Comparison of ENCODE assay signal across 18 cellular contexts in genomic region chr4:8422786-8423185, GRCh38. TPM values are rescaled to one million over a fixed set of nuclear protein-coding genes. Genes with fewer than 3 reads are reported as not detected.
DNase-seq lines count a peak whose midpoint lies in the region; ATAC-seq and TF ChIP-seq lines count a peak whose summit lies in the region.
"Had no signal": no experiment of that assay in that cellular context is flagged by ENCODE, and none has a peak within 500 bp of the region (broad histone marks: within the 10 kb centered on the region; RNA-seq: fewer than 3 reads in every experiment).

No MANE protein-coding gene starts in this region.

- H3K4me1 Mint-ChIP-seq in natural killer cell treated with Interleukin-12 subunit alpha and Interleukin-12 subunit beta and Interleukin-15 and Interleukin-18, amount 100 ng/mL, for 72 hours (ENCODE audit: low read depth in 2 of 2): peaks cover 17 to 38% of the 10 kb centered on the region in 2 donors
- peaks cover 11 to 18% of the 10 kb centered on the region in 2 donors for H3K4me1 Mint-ChIP-seq in natural killer cell

- no peak overlapping the region for H4K91ac ChIP-seq in trophoblast cell (ENCODE audit: low read depth, low read length)

- no peak overlapping the region for H3K27ac Mint-ChIP-seq in natural killer cell treated with Interleukin-12 subunit alpha and Interleukin-12 subunit beta and Interleukin-15 and Interleukin-18, amount 100 ng/mL, for 72 hours
- H3K27ac Mint-ChIP-seq in natural killer cell: no peak overlapping the region
- H3K27ac Mint-ChIP-seq: CD4-positive, alpha-beta T cell had no signal

- intact Hi-C loops in natural killer cell (cut with micrococcal nuclease): no loop called here
- intact Hi-C loops in spleen (cut with DNase I; ENCODE audit: low total_unique reads): no loop called here

- H3K9ac ChIP-seq in trophoblast cell (ENCODE audit: low read length): no peak overlapping the region
- H3K9ac ChIP-seq: GM23248 had no signal

- no peak overlapping the region for H2AFZ ChIP-seq in trophoblast cell (ENCODE audit: insufficient read depth, low read length, poor library complexity)
- H2AFZ ChIP-seq: GM23248 had no signal

- ATAC-seq in natural killer cell treated with Interleukin-12 subunit alpha and Interleukin-12 subunit beta and Interleukin-15 and Interleukin-18, amount 100 ng/mL, for 72 hours: no peak
- ATAC-seq in natural killer cell: no peak
- ATAC-seq in HG03175 (IDR thresholded peaks at IDR 0.05; ENCODE audit: unreplicated experiment): no peak

- peaks cover 2% of the 10 kb centered on the region for H3K79me2 ChIP-seq in trophoblast cell (ENCODE audit: control insufficient read depth, insufficient read depth, low read length, poor library complexity)

- H3K79me1 ChIP-seq in trophoblast cell (ENCODE audit: low read length): peaks cover 11% of the 10 kb centered on the region

- H3K4me2 ChIP-seq in trophoblast cell (ENCODE audit: low read length): no peak overlapping the region

- no peak overlapping the region for H3K14ac ChIP-seq in trophoblast cell (ENCODE audit: low read length)

- H3K27me3 Mint-ChIP-seq in natural killer cell treated with Interleukin-12 subunit alpha and Interleukin-12 subunit beta and Interleukin-15 and Interleukin-18, amount 100 ng/mL, for 72 hours: no peaks in the 10 kb centered on the region
- H3K27me3 Mint-ChIP-seq in natural killer cell (ENCODE audit: low read depth in 2 of 2): no peaks in the 10 kb centered on the region
- H3K27me3 Mint-ChIP-seq: CD4-positive, alpha-beta T cell had no signal

- peak; percentile 18 for DNase-seq in natural killer cell treated with Interleukin-12 subunit alpha and Interleukin-12 subunit beta and Interleukin-15 and Interleukin-18, amount 100 ng/mL, for 72 hours (ENCODE audit: low spot score)
- DNase-seq in natural killer cell (no peak), trophoblast cell (peak; percentile 79 to 85), spleen (no peak)
- DNase-seq in activated effector memory CD4-positive, alpha-beta T cell treated with anti-CD3 and anti-CD28 coated beads, Interleukin-2, amount 50 U/mL, for 16 hours: no peak
- DNase-seq: ACHN; BE2C; C1 segment of cervical spinal cord; CD4-positive, alpha-beta T cell; DMS153; DMS79; GDM1; GM23248; IMR-90 had no signal

- no peak overlapping the region for H3K23ac ChIP-seq in trophoblast cell (ENCODE audit: low read length)

- no peak overlapping the region for H2BK120ac ChIP-seq in trophoblast cell (ENCODE audit: insufficient read depth, low read length, poor library complexity)

- H2BK5ac ChIP-seq in trophoblast cell (ENCODE audit: low read depth, low read length, poor library complexity): no peak overlapping the region

- H3K4me3 ChIP-seq in trophoblast cell (ENCODE audit: low read depth, low read length) (no peak overlapping the region), spleen (no peak overlapping the region)
- H3K4me3 ChIP-seq: GM23248, HAP-1 had no signal

- no peak for TF ChIP-seq POLR2A in spleen (IDR thresholded peaks at IDR 0.05)

- no peak overlapping the region for H3K18ac ChIP-seq in trophoblast cell (ENCODE audit: low read length)

- no peak overlapping the region for H3K4ac ChIP-seq in trophoblast cell (ENCODE audit: low read depth, low read length)

- H3K27me3 ChIP-seq in trophoblast cell (ENCODE audit: insufficient read depth, low read length): no peaks in the 10 kb centered on the region
- no peaks in the 10 kb centered on the region for H3K27me3 ChIP-seq in spleen (replicated peaks in 1 of 7)
- H3K27me3 ChIP-seq: BE2C had no signal

- H2BK12ac ChIP-seq in trophoblast cell (ENCODE audit: low read length): no peak overlapping the region

- no CpG with 5 or more reads among the region's 5 CpGs for WGBS in trophoblast cell (ENCODE audit: extremely low coverage, insufficient coverage, insufficient read length)
- WGBS in spleen, 5 donors: 90 to 95% (median 95%) methylated on average over 3 to 5 of the region's 5 CpGs

- no peaks in the 10 kb centered on the region for H3K9me3 ChIP-seq in trophoblast cell (ENCODE audit: insufficient read depth, low read depth, low read length)
- no peaks in the 10 kb centered on the region for H3K9me3 ChIP-seq in spleen
- H3K9me3 ChIP-seq: BE2C, Caco-2, HAP-1 had no signal

- peaks cover 20 to 22% of the 10 kb centered on the region in 2 experiments for H3K4me1 ChIP-seq in trophoblast cell (ENCODE audit: control insufficient read depth in 1 of 2, insufficient read depth in 2 of 2, low read length in 2 of 2)
- peaks cover 5 to 36% (median 17%) of the 10 kb centered on the region in 6 donors for H3K4me1 ChIP-seq in spleen
- H3K4me1 ChIP-seq: BE2C, HAP-1 had no signal

- no peak overlapping the region for H4K12ac ChIP-seq in trophoblast cell (ENCODE audit: low read depth, low read length)

- H3K27ac ChIP-seq in VCaP (peak overlapping the region; percentile 76), trophoblast cell (ENCODE audit: low read depth, low read length) (peak overlapping the region; percentile 29), spleen (no peak overlapping the region)
- H3K27ac ChIP-seq: GM23248 had no signal

- TF ChIP-seq CTCF in natural killer cell (IDR thresholded peaks at IDR 0.05): no peak
- no peak for TF ChIP-seq CTCF in VCaP (conservative IDR thresholded peaks at IDR 0.05)
- TF ChIP-seq CTCF in spleen (IDR thresholded peaks at IDR 0.05 in 8 of 11, conservative IDR thresholded peaks at IDR 0.05 in 3 of 11): no peak

- no peaks in the 10 kb centered on the region for H3K9me3 Mint-ChIP-seq in natural killer cell treated with Interleukin-12 subunit alpha and Interleukin-12 subunit beta and Interleukin-15 and Interleukin-18, amount 100 ng/mL, for 72 hours
- H3K9me3 Mint-ChIP-seq in natural killer cell: no peaks in the 10 kb centered on the region
- H3K9me3 Mint-ChIP-seq: CD4-positive, alpha-beta T cell had no signal

- H3K36me3 ChIP-seq in trophoblast cell (ENCODE audit: control insufficient read depth in 1 of 2, insufficient read depth in 2 of 2, low read length in 2 of 2) (no peaks in the 10 kb centered on the region), spleen (peaks cover 0 to 8% (median 0%) of the 10 kb centered on the region in 6 donors)
- H3K36me3 ChIP-seq: BE2C, HAP-1 had no signal

- no peaks in the 10 kb centered on the region for H3K36me3 Mint-ChIP-seq in natural killer cell treated with Interleukin-12 subunit alpha and Interleukin-12 subunit beta and Interleukin-15 and Interleukin-18, amount 100 ng/mL, for 72 hours
- H3K36me3 Mint-ChIP-seq in natural killer cell: no peaks in the 10 kb centered on the region

- H4K8ac ChIP-seq in trophoblast cell (ENCODE audit: low read depth, low read length): no peak overlapping the region

- H3K4me3 Mint-ChIP-seq in natural killer cell treated with Interleukin-12 subunit alpha and Interleukin-12 subunit beta and Interleukin-15 and Interleukin-18, amount 100 ng/mL, for 72 hours: no peak overlapping the region
- no peak overlapping the region for H3K4me3 Mint-ChIP-seq in natural killer cell
- H3K4me3 Mint-ChIP-seq: CD4-positive, alpha-beta T cell had no signal

- H2AK5ac ChIP-seq in trophoblast cell (ENCODE audit: low read length): no peak overlapping the region

RNA-seq across cellular contexts. Expression of gene ACOX3, which starts 17.7 kb away (rescaled TPM):
- 10 to 100 TPM; 19.9 to 22.2 TPM for total RNA-seq in natural killer cell treated with Interleukin-12 subunit alpha and Interleukin-12 subunit beta and Interleukin-15 and Interleukin-18, amount 100 ng/mL, for 72 hours
- 10 to 100 TPM; 12.4 to 18.3 (median 15.4) TPM for total RNA-seq in natural killer cell
- 21.5 and 23.3 TPM in 2 replicates for polyA plus RNA-seq in trophoblast cell (2013)
- 10 to 100 TPM; 16.1 to 26.5 (median 21.7) TPM for total RNA-seq in spleen
- 10 to 100 TPM; 11.3 to 16.1 (median 15.0) TPM for polyA plus RNA-seq in spleen

RNA-seq across cellular contexts. Expression of gene TRMT44, which starts 17.8 kb away (rescaled TPM):
- total RNA-seq in natural killer cell treated with Interleukin-12 subunit alpha and Interleukin-12 subunit beta and Interleukin-15 and Interleukin-18, amount 100 ng/mL, for 72 hours: 10 to 100 TPM; 23.8 to 57.1 TPM
- 10 to 100 TPM; 24.4 to 37.5 (median 34.3) TPM for total RNA-seq in natural killer cell
- 16.7 and 17.7 TPM in 2 replicates for polyA plus RNA-seq in trophoblast cell (2013)
- total RNA-seq in spleen: 10 to 100 TPM; 18.9 to 28.3 (median 25.2) TPM
- 1 to 10 TPM; 5.7 to 8.0 (median 5.9) TPM for polyA plus RNA-seq in spleen

Comparison
In these comparisons a context has a peak if more than half of its experiments do, and no peak if none do; other contexts are left out.
1. DNase-seq: peak in natural killer cell treated with Interleukin-12 subunit alpha and Interleukin-12 subunit beta and Interleukin-15 and Interleukin-18, amount 100 ng/mL, for 72 hours (single experiment) and trophoblast cell (2 of 2); none in natural killer cell (single experiment), spleen (single experiment) and activated effector memory CD4-positive, alpha-beta T cell treated with anti-CD3 and anti-CD28 coated beads, Interleukin-2, amount 50 U/mL, for 16 hours (single experiment).
2. H3K27ac ChIP-seq: peak in VCaP (single experiment) and trophoblast cell (single experiment); none in spleen (0 of 8).